14 cellular contexts compared by ENCODE assay signal in the genomic region with DNA sequence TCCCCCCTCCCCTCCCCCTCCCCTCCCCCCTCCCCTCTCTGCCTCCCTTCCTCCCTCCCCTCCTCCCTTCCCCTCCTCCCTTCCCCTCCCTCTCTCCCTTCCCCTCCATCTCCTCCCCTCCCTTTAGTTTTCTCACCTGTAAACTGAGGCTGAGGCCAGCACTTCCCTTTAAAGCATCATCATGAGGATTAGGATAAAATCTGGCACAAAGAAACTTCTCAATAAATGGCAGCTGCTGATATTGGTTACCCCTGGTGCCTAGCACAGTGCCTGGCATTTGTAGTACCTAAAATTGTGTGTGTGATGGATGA. TPM values are rescaled to one million over a fixed set of nuclear protein-coding genes. Genes with fewer than 3 reads are reported as not detected.
A peak's percentile ranks its signal among the peaks of the same experiment; 100 is the strongest.
DNase-seq lines count a peak whose midpoint lies in the region; ATAC-seq, FAIRE-seq and TF ChIP-seq lines count a peak whose summit lies in the region.
"Had no signal": no experiment of that assay in that cellular context is flagged by ENCODE, and none has a peak within 500 bp of the region (broad histone marks: within the 10 kb centered on the region; RNA-seq: fewer than 3 reads in every experiment).

No MANE protein-coding gene starts in this region.

- in situ Hi-C loops in mammary epithelial cell (cut with MboI; ENCODE audit: low sequenced_read_pairs in 2 of 2): no loop called here

- CTCF ChIA-PET in MCF 10A (lab: Yijun Ruan, JAX) (no interaction called here), mammary epithelial cell (lab: Charles Lee; ENCODE audit: low non-redundant PET) (no interaction called here), WTC11 (lab: Charles Lee) (no interaction called here)

- H3K27me3 Mint-ChIP-seq in MCF 10A (ENCODE audit: insufficient read depth, unreplicated experiment): no peaks in the 10 kb centered on the region
- H3K27me3 Mint-ChIP-seq in WTC11 (ENCODE audit: low read depth): no peaks in the 10 kb centered on the region
- no peaks in the 10 kb centered on the region for H3K27me3 Mint-ChIP-seq in mesothelial cell of epicardium (ENCODE audit: low read depth)

- POLR2A ChIA-PET in MCF 10A (lab: Yijun Ruan, JAX): interaction anchor here (2.8 kb wide), 1 partner anchor 11 kb away, joined by 9 read pairs; no protein-coding TSS in a partner anchor
- POLR2A ChIA-PET in WTC11 (lab: Charles Lee): no interaction called here

- peak overlapping the region; percentile 83 for H3K27ac Mint-ChIP-seq in MCF 10A (ENCODE audit: low read depth, unreplicated experiment)
- peak overlapping the region; percentile 75 for H3K27ac Mint-ChIP-seq in WTC11
- H3K27ac Mint-ChIP-seq in mesothelial cell of epicardium: peak overlapping the region; percentile 44
- H3K27ac Mint-ChIP-seq: CD8-positive, alpha-beta T cell had no signal

- H3K36me3 Mint-ChIP-seq in MCF 10A (ENCODE audit: insufficient read depth, unreplicated experiment) (no peaks in the 10 kb centered on the region), WTC11 (peaks cover 5% of the 10 kb centered on the region; the same call in 1 of the 2 replicates), mesothelial cell of epicardium (peaks cover 1% of the 10 kb centered on the region)
- H3K36me3 Mint-ChIP-seq: CD14-positive monocyte; CD8-positive, alpha-beta T cell had no signal

- no peaks in the 10 kb centered on the region for H3K27me3 ChIP-seq in mammary epithelial cell (ENCODE audit: insufficient read depth, low read length)

- no peaks in the 10 kb centered on the region for H4K20me1 ChIP-seq in mammary epithelial cell (ENCODE audit: insufficient read depth, low read length)

- H3K4me2 ChIP-seq in mammary epithelial cell (ENCODE audit: insufficient read depth, low read depth, low read length): no peak overlapping the region

- no peak for ATAC-seq in WTC11
- ATAC-seq in HG02763 (IDR thresholded peaks at IDR 0.05; ENCODE audit: unreplicated experiment): no peak
- ATAC-seq: CD8-positive, alpha-beta T cell had no signal

- no peaks in the 10 kb centered on the region for H3K4me1 ChIP-seq in mammary epithelial cell (ENCODE audit: insufficient read depth, low read length)

- no peak for TF ChIP-seq CTCF in MCF 10A (IDR thresholded peaks at IDR 0.05; ENCODE audit: unreplicated experiment)
- TF ChIP-seq CTCF in mammary epithelial cell (conservative IDR thresholded peaks at IDR 0.05 in 1 of 2, IDR thresholded peaks at IDR 0.05 in 1 of 2; ENCODE audit: extremely low read depth in 1 of 2, insufficient read depth in 1 of 2, low read depth in 1 of 2, low read length in 2 of 2): no peak
- TF ChIP-seq CTCF in WTC11 (IDR thresholded peaks at IDR 0.05): no peak
- no peak for TF ChIP-seq CTCF in mesothelial cell of epicardium (IDR thresholded peaks at IDR 0.05; ENCODE audit: unreplicated experiment)
- no peak for TF ChIP-seq CTCF in D721Med (IDR thresholded peaks at IDR 0.05; ENCODE audit: insufficient read depth, missing control alignments)

- H3K9me3 Mint-ChIP-seq in MCF 10A (ENCODE audit: unreplicated experiment) (no peaks in the 10 kb centered on the region), WTC11 (no peaks in the 10 kb centered on the region), mesothelial cell of epicardium (no peaks in the 10 kb centered on the region)
- H3K9me3 Mint-ChIP-seq: CD8-positive, alpha-beta T cell had no signal

- H3K4me3 Mint-ChIP-seq in MCF 10A (ENCODE audit: unreplicated experiment) (no peak overlapping the region), WTC11 (no peak overlapping the region), mesothelial cell of epicardium (no peak overlapping the region)
- H3K4me3 Mint-ChIP-seq: CD14-positive monocyte; CD8-positive, alpha-beta T cell had no signal

- BruUV-seq in MCF 10A (replicated peaks; lab: Mats Ljungman, UMichigan) (no TSS peak), mammary epithelial cell (replicated peaks; lab: Mats Ljungman, UMichigan) (no TSS peak)

- H2AFZ ChIP-seq in mammary epithelial cell (ENCODE audit: low read depth, low read length): no peak overlapping the region
- H2AFZ ChIP-seq: GM23248 had no signal

- peaks cover 63% of the 10 kb centered on the region for H3K79me2 ChIP-seq in mammary epithelial cell (ENCODE audit: insufficient read depth, low read length)

- no peak overlapping the region for H3K4me3 ChIP-seq in mammary epithelial cell (replicated peaks in 1 of 3; ENCODE audit: insufficient read depth in 1 of 3, low read depth in 2 of 3, low read length in 3 of 3)
- H3K4me3 ChIP-seq: GM23248, HAP-1 had no signal

- no peak overlapping the region for H3K9ac ChIP-seq in mammary epithelial cell (ENCODE audit: insufficient read depth, low read length)
- H3K9ac ChIP-seq: GM23248 had no signal

- H3K9me3 ChIP-seq in mammary epithelial cell (replicated peaks; ENCODE audit: insufficient read depth, low read length): no peaks in the 10 kb centered on the region
- H3K9me3 ChIP-seq: HAP-1 had no signal

- no peak for FAIRE-seq in D721Med (lab: Jason Lieb, UNC)

- peaks cover 22% of the 10 kb centered on the region for H3K4me1 Mint-ChIP-seq in MCF 10A (ENCODE audit: insufficient read depth, unreplicated experiment)
- H3K4me1 Mint-ChIP-seq in WTC11: peaks cover 80% of the 10 kb centered on the region
- peaks cover 48% of the 10 kb centered on the region for H3K4me1 Mint-ChIP-seq in mesothelial cell of epicardium

- no peaks in the 10 kb centered on the region for H3K36me3 ChIP-seq in mammary epithelial cell (ENCODE audit: insufficient read depth, low read length)

- intact Hi-C loops in MCF 10A (cut with micrococcal nuclease): no loop called here
- intact Hi-C loops in mammary epithelial cell (cut with micrococcal nuclease): no loop called here
- intact Hi-C loops in posterior cingulate gyrus (cut with DNase I): no loop called here

- no peak overlapping the region for H3K27ac ChIP-seq in mammary epithelial cell (ENCODE audit: insufficient read depth, low read depth, low read length)
- H3K27ac ChIP-seq: 22Rv1, GM23248 had no signal

- dilution Hi-C loops in mammary epithelial cell (cut with HindIII; ENCODE audit: low sequenced_read_pairs): no loop called here

- DNase-seq in MCF 10A (ENCODE audit: unreplicated experiment) (no peak), mammary epithelial cell (no peak), WTC11 (ENCODE audit: low spot score) (no peak), mesothelial cell of epicardium (ENCODE audit: low spot score in 2 of 2, unreplicated experiment in 2 of 2) (no peak), posterior cingulate gyrus (no peak), D721Med (ENCODE audit: insufficient read length, low spot score) (no peak)
- DNase-seq: CD8-positive, alpha-beta T cell; COR-L47; DMS 273 treated with DMSO at 0.1 percent for 48 hours; GM23248 had no signal

TF ChIP-seq in WTC11, 78 proteins besides CTCF, POLR2A, EP300 and RAD21:
- TF ChIP-seq SMAD3 (CRISPR knock-in tag; IDR thresholded peaks at IDR 0.05; ENCODE audit: borderline replicate concordance) (no peak), ETV6 (CRISPR knock-in tag; IDR thresholded peaks at IDR 0.05) (no peak), HMGA2 (CRISPR knock-in tag; IDR thresholded peaks at IDR 0.05) (no peak), TP53 (CRISPR knock-in tag; IDR thresholded peaks at IDR 0.05) (no peak)
- TF ChIP-seq, protein P1, sequence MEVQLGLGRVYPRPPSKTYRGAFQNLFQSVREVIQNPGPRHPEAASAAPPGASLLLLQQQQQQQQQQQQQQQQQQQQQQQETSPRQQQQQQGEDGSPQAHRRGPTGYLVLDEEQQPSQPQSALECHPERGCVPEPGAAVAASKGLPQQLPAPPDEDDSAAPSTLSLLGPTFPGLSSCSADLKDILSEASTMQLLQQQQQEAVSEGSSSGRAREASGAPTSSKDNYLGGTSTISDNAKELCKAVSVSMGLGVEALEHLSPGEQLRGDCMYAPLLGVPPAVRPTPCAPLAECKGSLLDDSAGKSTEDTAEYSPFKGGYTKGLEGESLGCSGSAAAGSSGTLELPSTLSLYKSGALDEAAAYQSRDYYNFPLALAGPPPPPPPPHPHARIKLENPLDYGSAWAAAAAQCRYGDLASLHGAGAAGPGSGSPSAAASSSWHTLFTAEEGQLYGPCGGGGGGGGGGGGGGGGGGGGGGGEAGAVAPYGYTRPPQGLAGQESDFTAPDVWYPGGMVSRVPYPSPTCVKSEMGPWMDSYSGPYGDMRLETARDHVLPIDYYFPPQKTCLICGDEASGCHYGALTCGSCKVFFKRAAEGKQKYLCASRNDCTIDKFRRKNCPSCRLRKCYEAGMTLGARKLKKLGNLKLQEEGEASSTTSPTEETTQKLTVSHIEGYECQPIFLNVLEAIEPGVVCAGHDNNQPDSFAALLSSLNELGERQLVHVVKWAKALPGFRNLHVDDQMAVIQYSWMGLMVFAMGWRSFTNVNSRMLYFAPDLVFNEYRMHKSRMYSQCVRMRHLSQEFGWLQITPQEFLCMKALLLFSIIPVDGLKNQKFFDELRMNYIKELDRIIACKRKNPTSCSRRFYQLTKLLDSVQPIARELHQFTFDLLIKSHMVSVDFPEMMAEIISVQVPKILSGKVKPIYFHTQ (CRISPR knock-in tag; IDR thresholded peaks at IDR 0.05): no peak
- TF ChIP-seq, protein P2, sequence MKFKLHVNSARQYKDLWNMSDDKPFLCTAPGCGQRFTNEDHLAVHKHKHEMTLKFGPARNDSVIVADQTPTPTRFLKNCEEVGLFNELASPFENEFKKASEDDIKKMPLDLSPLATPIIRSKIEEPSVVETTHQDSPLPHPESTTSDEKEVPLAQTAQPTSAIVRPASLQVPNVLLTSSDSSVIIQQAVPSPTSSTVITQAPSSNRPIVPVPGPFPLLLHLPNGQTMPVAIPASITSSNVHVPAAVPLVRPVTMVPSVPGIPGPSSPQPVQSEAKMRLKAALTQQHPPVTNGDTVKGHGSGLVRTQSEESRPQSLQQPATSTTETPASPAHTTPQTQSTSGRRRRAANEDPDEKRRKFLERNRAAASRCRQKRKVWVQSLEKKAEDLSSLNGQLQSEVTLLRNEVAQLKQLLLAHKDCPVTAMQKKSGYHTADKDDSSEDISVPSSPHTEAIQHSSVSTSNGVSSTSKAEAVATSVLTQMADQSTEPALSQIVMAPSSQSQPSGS (CRISPR knock-in tag; IDR thresholded peaks at IDR 0.05; ENCODE audit: borderline replicate concordance, low read depth): no peak
- TF ChIP-seq, protein P3, sequence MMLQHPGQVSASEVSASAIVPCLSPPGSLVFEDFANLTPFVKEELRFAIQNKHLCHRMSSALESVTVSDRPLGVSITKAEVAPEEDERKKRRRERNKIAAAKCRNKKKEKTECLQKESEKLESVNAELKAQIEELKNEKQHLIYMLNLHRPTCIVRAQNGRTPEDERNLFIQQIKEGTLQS (CRISPR knock-in tag; conservative IDR thresholded peaks at IDR 0.05): no peak

RNA-seq across cellular contexts. Expression of a gene that starts 41.9 kb away (rescaled TPM):
- total RNA-seq in MCF 10A (2022) (47.6 and 47.9 TPM in 2 replicates), mammary epithelial cell (100 to 1,000 TPM; 114 to 184 TPM), WTC11 (2021) (157 to 185 TPM (median 173 TPM) in 3 replicates), mesothelial cell of epicardium (117 to 134 TPM (median 120 TPM) in 3 replicates)
- 46.7 TPM for polyA plus RNA-seq in mammary epithelial cell
- 258 TPM for polyA minus RNA-seq in mammary epithelial cell
- total RNA-seq: CD8-positive, alpha-beta T cell had no signal
- polyA plus RNA-seq: CD14-positive monocyte had no signal
